Comparison of ENCODE assay signal across 14 cellular contexts in the genomic region with DNA sequence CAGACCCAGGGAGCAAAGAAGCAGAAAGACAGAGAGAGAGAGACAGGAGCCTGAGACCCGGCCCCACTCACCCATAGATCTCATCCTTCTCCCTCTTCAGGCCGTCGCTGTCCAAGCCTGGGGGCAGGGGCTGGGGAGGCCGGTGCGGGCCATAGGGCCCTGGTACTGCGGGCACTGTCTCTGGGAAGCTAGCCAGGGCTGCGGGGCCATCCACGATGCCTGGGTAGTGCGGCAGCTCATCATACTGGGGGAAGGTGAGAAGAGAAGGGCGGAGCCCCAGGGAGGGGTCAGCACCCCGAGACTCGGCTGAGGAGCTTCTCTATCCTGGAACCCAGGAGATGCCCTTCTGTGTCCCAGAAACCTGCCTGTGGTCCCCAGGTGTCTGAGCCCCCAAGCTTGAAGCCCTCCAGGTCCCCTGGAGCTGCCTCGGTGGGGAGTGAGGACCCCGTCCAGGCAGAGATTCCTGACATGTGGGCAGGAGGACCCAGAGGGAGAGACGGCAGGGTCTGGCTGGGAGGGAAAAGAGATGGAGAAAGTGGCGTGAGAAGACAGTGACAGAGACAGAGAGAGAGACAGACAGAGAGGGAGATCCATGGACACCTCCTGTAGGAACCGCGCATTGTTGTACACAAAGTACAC. TPM values are rescaled to one million over a fixed set of nuclear protein-coding genes. Genes with fewer than 3 reads are reported as not detected.
A peak's percentile ranks its signal among the peaks of the same experiment; 100 is the strongest.
DNase-seq lines count a peak whose midpoint lies in the region; ATAC-seq, FAIRE-seq and TF ChIP-seq lines count a peak whose summit lies in the region.
"Had no signal": no experiment of that assay in that cellular context is flagged by ENCODE, and none has a peak within 500 bp of the region (broad histone marks: within the 10 kb centered on the region; RNA-seq: fewer than 3 reads in every experiment).

No MANE protein-coding gene starts in this region.

- no peak overlapping the region for H3K9ac ChIP-seq in keratinocyte (ENCODE audit: control insufficient read depth, extremely low read depth, insufficient read depth, low read length)
- no peak overlapping the region for H3K9ac ChIP-seq in skeletal muscle satellite cell (ENCODE audit: low read depth, low read length)

- peaks cover 32% of the 10 kb centered on the region for H3K36me3 Mint-ChIP-seq in brain

- TF ChIP-seq CTCF in brain (conservative IDR thresholded peaks at IDR 0.05) (no peak), keratinocyte (optimal IDR thresholded peaks at IDR 0.05 in 1 of 3, IDR thresholded peaks at IDR 0.05 in 1 of 3, conservative IDR thresholded peaks at IDR 0.05 in 1 of 3; ENCODE audit: extremely low read depth in 1 of 3, insufficient read depth in 2 of 3, low read length in 3 of 3) (no peak)

- H3K79me2 ChIP-seq in keratinocyte (ENCODE audit: control insufficient read depth, insufficient read depth, low read length) = no peaks in the 10 kb centered on the region

- DNase-seq in DMS53 treated with DMSO at 0.1 percent for 48 hours (lab: John Stamatoyannopoulos, UW; ENCODE audit: unreplicated experiment) (peak; percentile 18), DMS53 (lab: John Stamatoyannopoulos, UW) (no peak), keratinocyte (ENCODE audit: low read depth, low spot score) (no peak), middle frontal gyrus (ENCODE audit: extremely low spot score, low spot score) (no peak)
- DNase-seq: esophagus squamous epithelium, NCI-H1105 treated with DMSO at 0.1 percent for 48 hours, Right ventricle myocardium superior had no signal

- no peaks in the 10 kb centered on the region for H3K9me3 Mint-ChIP-seq in brain
- H3K9me3 Mint-ChIP-seq: activated naive CD4-positive, alpha-beta T cell treated with anti-CD3 and anti-CD28 coated beads, Interleukin-2, amount 50 U/mL, for 72 hours had no signal

- H4K20me1 ChIP-seq in keratinocyte (ENCODE audit: control insufficient read depth, extremely low read depth, insufficient read depth, low read length) = peaks cover 4% of the 10 kb centered on the region

- H3K27me3 ChIP-seq in keratinocyte (ENCODE audit: control insufficient read depth, extremely low read depth, insufficient read depth, low read length) (peaks cover 69% of the 10 kb centered on the region), skeletal muscle satellite cell (ENCODE audit: control insufficient read depth, insufficient read depth, low read length) (peaks cover 54% of the 10 kb centered on the region)

- H3K4me1 ChIP-seq in keratinocyte (ENCODE audit: control insufficient read depth, extremely low read depth, insufficient read depth, low read length) (peaks cover 4% of the 10 kb centered on the region), skeletal muscle satellite cell (ENCODE audit: control insufficient read depth, insufficient read depth, low read length) (peaks cover 15% of the 10 kb centered on the region)

- H3K4me3 Mint-ChIP-seq in brain = peak overlapping the region; percentile 86 to 97 (median 92)

- peaks cover 49% of the 10 kb centered on the region for H3K4me1 Mint-ChIP-seq in brain

- peaks cover 5% of the 10 kb centered on the region for H3K27me3 Mint-ChIP-seq in brain

- H3K4me3 ChIP-seq in keratinocyte (ENCODE audit: control insufficient read depth in 2 of 3, extremely low read depth in 1 of 3, insufficient read depth in 2 of 3, low read depth in 1 of 3, low read length in 3 of 3) = no peak overlapping the region
- H3K4me3 ChIP-seq in skeletal muscle satellite cell (ENCODE audit: low read length) = peak overlapping the region; percentile 20

- peak overlapping the region; percentile 43 to 95 (median 73) for H3K27ac Mint-ChIP-seq in brain
- H3K27ac Mint-ChIP-seq: activated naive CD4-positive, alpha-beta T cell treated with anti-CD3 and anti-CD28 coated beads, Interleukin-2, amount 50 U/mL, for 72 hours had no signal

- H3K36me3 ChIP-seq in keratinocyte (ENCODE audit: control insufficient read depth in 2 of 2, extremely low read depth in 1 of 2, insufficient read depth in 2 of 2, low read length in 2 of 2) (no peaks in the 10 kb centered on the region), skeletal muscle satellite cell (ENCODE audit: insufficient read depth, low read length) (peaks cover 6% of the 10 kb centered on the region)
- H3K36me3 ChIP-seq: esophagus squamous epithelium, neutrophil had no signal

- ATAC-seq in GM21786 (IDR thresholded peaks at IDR 0.05; ENCODE audit: unreplicated experiment) = no peak
- ATAC-seq in HG02884 (IDR thresholded peaks at IDR 0.05; ENCODE audit: unreplicated experiment) = no peak
- ATAC-seq: activated naive CD4-positive, alpha-beta T cell treated with anti-CD3 and anti-CD28 coated beads, Interleukin-2, amount 50 U/mL, for 72 hours had no signal

- no peaks in the 10 kb centered on the region for H3K9me1 ChIP-seq in keratinocyte (ENCODE audit: control insufficient read depth, extremely low read depth, insufficient read depth, low read length)

- peak; percentile 56 for FAIRE-seq in keratinocyte (lab: Jason Lieb, UNC)

- no peaks in the 10 kb centered on the region for H3K9me3 ChIP-seq in keratinocyte (ENCODE audit: control insufficient read depth, low read depth, low read length)
- H3K9me3 ChIP-seq in skeletal muscle satellite cell (replicated peaks; ENCODE audit: low read length) = no peaks in the 10 kb centered on the region
- H3K9me3 ChIP-seq: esophagus squamous epithelium, neutrophil had no signal

- no peak overlapping the region for H2AFZ ChIP-seq in keratinocyte (ENCODE audit: control insufficient read depth, low read length)

- H3K4me2 ChIP-seq in keratinocyte (ENCODE audit: control insufficient read depth, extremely low read depth, insufficient read depth, low read depth, low read length) = peak overlapping the region; percentile 27
- peak overlapping the region; percentile 84 for H3K4me2 ChIP-seq in skeletal muscle satellite cell (ENCODE audit: low read length)

- dilution Hi-C loops in keratinocyte (cut with MboI; ENCODE audit: extremely low pct_ligation_motif_present, low sequenced_read_pairs) = no loop called here

- H3K27ac ChIP-seq in keratinocyte (ENCODE audit: control insufficient read depth, insufficient read depth, low read length) = no peak overlapping the region
- H3K27ac ChIP-seq: 22Rv1, neutrophil had no signal

RNA-seq across cellular contexts. Expression of a gene that starts 2.1 kb away (rescaled TPM):
- polyA plus RNA-seq in brain (ENCODE audit: insufficient read depth, low read depth, low replicate concordance) (24.5 TPM), keratinocyte (1.7 to 4.3 TPM (median 3.0 TPM) in 3 replicates)
- 2.2 TPM for polyA plus RNA-seq in keratinocyte (2011; ENCODE audit: low read depth)
- polyA plus RNA-seq in keratinocyte (2011; cell fraction: cytosol; rRNA removed) = 3.5 and 6.7 TPM in 2 replicates
- 9.0 and 14.3 TPM in 2 replicates for polyA plus RNA-seq in keratinocyte (2011; cell fraction: nucleus; rRNA removed)
- polyA plus RNA-seq in keratinocyte (2012; ENCODE audit: low replicate concordance) = 1.9 and 7.0 TPM in 2 replicates
- 2.6 to 6.1 TPM (median 4.2 TPM) in 3 replicates for polyA minus RNA-seq in keratinocyte
- polyA minus RNA-seq in keratinocyte (2011; cell fraction: cytosol; rRNA and poly(A)+ RNA removed) = 13.0 TPM
- 4.2 and 5.0 TPM in 2 replicates for polyA minus RNA-seq in keratinocyte (2011; cell fraction: nucleus; rRNA and poly(A)+ RNA removed)
- total RNA-seq in skeletal muscle satellite cell (2012; rRNA removed) = 39.0 and 40.8 TPM in 2 replicates

RNA-seq across cellular contexts. Expression of a gene that starts 54.5 kb away (rescaled TPM):
- polyA plus RNA-seq in brain (ENCODE audit: insufficient read depth, low read depth, low replicate concordance) = 23.3 TPM
- 0.03 to 0.17 TPM (median 0.04 TPM) in 3 replicates for polyA plus RNA-seq in keratinocyte
- 0.44 TPM for polyA plus RNA-seq in keratinocyte (2011; ENCODE audit: low read depth)
- 0.06 and 0.15 TPM in 2 replicates for polyA plus RNA-seq in keratinocyte (2011; cell fraction: cytosol; rRNA removed)
- 0.41 and 0.45 TPM in 2 replicates for polyA plus RNA-seq in keratinocyte (2011; cell fraction: nucleus; rRNA removed)
- 0.14 and 0.28 TPM in 2 replicates for polyA plus RNA-seq in keratinocyte (2012; ENCODE audit: low replicate concordance)
- polyA minus RNA-seq in keratinocyte = 0.07 to 1.3 TPM in 2 of 3 replicates, not detected in the other
- 0.58 TPM for polyA minus RNA-seq in keratinocyte (2011; cell fraction: cytosol; rRNA and poly(A)+ RNA removed)
- 0.21 TPM in 1 of 2 replicates, not detected in the other for polyA minus RNA-seq in keratinocyte (2011; cell fraction: nucleus; rRNA and poly(A)+ RNA removed)
- total RNA-seq in skeletal muscle satellite cell (2012; rRNA removed) = under 0.01 TPM in 1 of 2 replicates, not detected in the other

Comparison
In these comparisons a context has a peak if more than half of its experiments do, and no peak if none do; other contexts are left out.
1. RNA of a gene that starts 54.5 kb away (polyA plus RNA-seq): 23.3 TPM in brain (single experiment); 0.03 to 0.45 TPM in keratinocyte; every median in the first group is over 10 times any median in the second.